ENCODE assay signal across 2 cellular contexts in the genomic region with DNA sequence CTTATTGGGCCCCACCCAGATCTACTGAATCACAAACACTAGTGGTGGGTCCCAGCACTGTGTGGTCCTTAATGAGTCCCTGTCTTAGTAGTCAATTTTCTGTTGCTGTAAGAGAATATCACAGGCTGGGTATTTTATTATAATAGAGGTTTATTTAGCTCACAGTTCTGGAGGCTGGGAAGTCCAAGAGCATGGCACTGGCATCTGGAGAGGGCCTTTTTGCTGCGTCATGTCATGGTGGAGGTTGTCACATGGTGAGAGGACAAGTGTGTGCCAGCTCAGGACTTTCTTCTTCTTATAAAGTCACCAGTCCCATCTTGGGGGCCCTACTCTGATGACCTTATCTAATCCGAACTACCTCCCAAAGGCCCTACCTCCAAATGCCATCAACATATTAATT.
A peak's percentile ranks its signal among the peaks of the same experiment; 100 is the strongest.
TF ChIP-seq lines count a peak whose summit lies in the region.

No MANE protein-coding gene starts in this region.

TF ChIP-seq in HepG2, 621 proteins besides CTCF, POLR2A, EP300 and RAD21 (continued from another document):
- TF ChIP-seq, protein P1, sequence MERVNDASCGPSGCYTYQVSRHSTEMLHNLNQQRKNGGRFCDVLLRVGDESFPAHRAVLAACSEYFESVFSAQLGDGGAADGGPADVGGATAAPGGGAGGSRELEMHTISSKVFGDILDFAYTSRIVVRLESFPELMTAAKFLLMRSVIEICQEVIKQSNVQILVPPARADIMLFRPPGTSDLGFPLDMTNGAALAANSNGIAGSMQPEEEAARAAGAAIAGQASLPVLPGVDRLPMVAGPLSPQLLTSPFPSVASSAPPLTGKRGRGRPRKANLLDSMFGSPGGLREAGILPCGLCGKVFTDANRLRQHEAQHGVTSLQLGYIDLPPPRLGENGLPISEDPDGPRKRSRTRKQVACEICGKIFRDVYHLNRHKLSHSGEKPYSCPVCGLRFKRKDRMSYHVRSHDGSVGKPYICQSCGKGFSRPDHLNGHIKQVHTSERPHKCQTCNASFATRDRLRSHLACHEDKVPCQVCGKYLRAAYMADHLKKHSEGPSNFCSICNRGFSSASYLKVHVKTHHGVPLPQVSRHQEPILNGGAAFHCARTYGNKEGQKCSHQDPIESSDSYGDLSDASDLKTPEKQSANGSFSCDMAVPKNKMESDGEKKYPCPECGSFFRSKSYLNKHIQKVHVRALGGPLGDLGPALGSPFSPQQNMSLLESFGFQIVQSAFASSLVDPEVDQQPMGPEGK (CRISPR knock-in tag; IDR thresholded peaks at IDR 0.05) = no peak
- TF ChIP-seq SOX5 (CRISPR knock-in tag; IDR thresholded peaks at IDR 0.05; ENCODE audit: borderline replicate concordance) = no peak

TF ChIP-seq in K562, 482 proteins besides CTCF, POLR2A, EP300 and RAD21 (continued from another document and continues in another):
- TF ChIP-seq, protein P2, sequence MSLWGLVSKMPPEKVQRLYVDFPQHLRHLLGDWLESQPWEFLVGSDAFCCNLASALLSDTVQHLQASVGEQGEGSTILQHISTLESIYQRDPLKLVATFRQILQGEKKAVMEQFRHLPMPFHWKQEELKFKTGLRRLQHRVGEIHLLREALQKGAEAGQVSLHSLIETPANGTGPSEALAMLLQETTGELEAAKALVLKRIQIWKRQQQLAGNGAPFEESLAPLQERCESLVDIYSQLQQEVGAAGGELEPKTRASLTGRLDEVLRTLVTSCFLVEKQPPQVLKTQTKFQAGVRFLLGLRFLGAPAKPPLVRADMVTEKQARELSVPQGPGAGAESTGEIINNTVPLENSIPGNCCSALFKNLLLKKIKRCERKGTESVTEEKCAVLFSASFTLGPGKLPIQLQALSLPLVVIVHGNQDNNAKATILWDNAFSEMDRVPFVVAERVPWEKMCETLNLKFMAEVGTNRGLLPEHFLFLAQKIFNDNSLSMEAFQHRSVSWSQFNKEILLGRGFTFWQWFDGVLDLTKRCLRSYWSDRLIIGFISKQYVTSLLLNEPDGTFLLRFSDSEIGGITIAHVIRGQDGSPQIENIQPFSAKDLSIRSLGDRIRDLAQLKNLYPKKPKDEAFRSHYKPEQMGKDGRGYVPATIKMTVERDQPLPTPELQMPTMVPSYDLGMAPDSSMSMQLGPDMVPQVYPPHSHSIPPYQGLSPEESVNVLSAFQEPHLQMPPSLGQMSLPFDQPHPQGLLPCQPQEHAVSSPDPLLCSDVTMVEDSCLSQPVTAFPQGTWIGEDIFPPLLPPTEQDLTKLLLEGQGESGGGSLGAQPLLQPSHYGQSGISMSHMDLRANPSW (CRISPR knock-in tag; IDR thresholded peaks at IDR 0.05) = no peak
- TF ChIP-seq CBFB (CRISPR knock-in tag; IDR thresholded peaks at IDR 0.05) (no peak), ESRRB (CRISPR knock-in tag; IDR thresholded peaks at IDR 0.05; ENCODE audit: borderline replicate concordance) (no peak), ZNF165 (CRISPR knock-in tag; IDR thresholded peaks at IDR 0.05; ENCODE audit: borderline replicate concordance) (no peak), SP1 (CRISPR knock-in tag; IDR thresholded peaks at IDR 0.05) (no peak), ZNF584 (CRISPR knock-in tag; IDR thresholded peaks at IDR 0.05; ENCODE audit: low read depth) (no peak), KHSRP (IDR thresholded peaks at IDR 0.05) (no peak), POU5F1 (IDR thresholded peaks at IDR 0.05; ENCODE audit: borderline replicate concordance, low read depth, low read length, partially characterized antibody) (no peak), ZNF699 (CRISPR knock-in tag; IDR thresholded peaks at IDR 0.05; ENCODE audit: insufficient replicate concordance) (no peak), SRSF3 (IDR thresholded peaks at IDR 0.05; ENCODE audit: insufficient read depth, low read length) (no peak), NFE2 (IDR thresholded peaks at IDR 0.05; ENCODE audit: low read depth) (peak; percentile 84), ASH1L (IDR thresholded peaks at IDR 0.05; ENCODE audit: borderline replicate concordance, low read depth, partially characterized antibody) (no peak), MTA1 (IDR thresholded peaks at IDR 0.05; ENCODE audit: borderline replicate concordance) (no peak), CBX5 (IDR thresholded peaks at IDR 0.05; ENCODE audit: borderline replicate concordance, low read depth) (peak; percentile 95; the same call in 1 of the 2 replicates), ZNF41 (CRISPR knock-in tag; conservative IDR thresholded peaks at IDR 0.05) (no peak), RBM15 (IDR thresholded peaks at IDR 0.05; ENCODE audit: insufficient read depth, low read length) (no peak), NFATC3 (IDR thresholded peaks at IDR 0.05) (no peak), TRIM28 (IDR thresholded peaks at IDR 0.05) (peak; percentile 89), DIDO1 (tag; IDR thresholded peaks at IDR 0.05; ENCODE audit: low read depth) (no peak), MAFG (tag; conservative IDR thresholded peaks at IDR 0.05) (peak; percentile 20; the same call in 1 of the 2 replicates), ZNF408 (CRISPR knock-in tag; IDR thresholded peaks at IDR 0.05; ENCODE audit: low read depth) (no peak)
- TF ChIP-seq, protein P3, sequence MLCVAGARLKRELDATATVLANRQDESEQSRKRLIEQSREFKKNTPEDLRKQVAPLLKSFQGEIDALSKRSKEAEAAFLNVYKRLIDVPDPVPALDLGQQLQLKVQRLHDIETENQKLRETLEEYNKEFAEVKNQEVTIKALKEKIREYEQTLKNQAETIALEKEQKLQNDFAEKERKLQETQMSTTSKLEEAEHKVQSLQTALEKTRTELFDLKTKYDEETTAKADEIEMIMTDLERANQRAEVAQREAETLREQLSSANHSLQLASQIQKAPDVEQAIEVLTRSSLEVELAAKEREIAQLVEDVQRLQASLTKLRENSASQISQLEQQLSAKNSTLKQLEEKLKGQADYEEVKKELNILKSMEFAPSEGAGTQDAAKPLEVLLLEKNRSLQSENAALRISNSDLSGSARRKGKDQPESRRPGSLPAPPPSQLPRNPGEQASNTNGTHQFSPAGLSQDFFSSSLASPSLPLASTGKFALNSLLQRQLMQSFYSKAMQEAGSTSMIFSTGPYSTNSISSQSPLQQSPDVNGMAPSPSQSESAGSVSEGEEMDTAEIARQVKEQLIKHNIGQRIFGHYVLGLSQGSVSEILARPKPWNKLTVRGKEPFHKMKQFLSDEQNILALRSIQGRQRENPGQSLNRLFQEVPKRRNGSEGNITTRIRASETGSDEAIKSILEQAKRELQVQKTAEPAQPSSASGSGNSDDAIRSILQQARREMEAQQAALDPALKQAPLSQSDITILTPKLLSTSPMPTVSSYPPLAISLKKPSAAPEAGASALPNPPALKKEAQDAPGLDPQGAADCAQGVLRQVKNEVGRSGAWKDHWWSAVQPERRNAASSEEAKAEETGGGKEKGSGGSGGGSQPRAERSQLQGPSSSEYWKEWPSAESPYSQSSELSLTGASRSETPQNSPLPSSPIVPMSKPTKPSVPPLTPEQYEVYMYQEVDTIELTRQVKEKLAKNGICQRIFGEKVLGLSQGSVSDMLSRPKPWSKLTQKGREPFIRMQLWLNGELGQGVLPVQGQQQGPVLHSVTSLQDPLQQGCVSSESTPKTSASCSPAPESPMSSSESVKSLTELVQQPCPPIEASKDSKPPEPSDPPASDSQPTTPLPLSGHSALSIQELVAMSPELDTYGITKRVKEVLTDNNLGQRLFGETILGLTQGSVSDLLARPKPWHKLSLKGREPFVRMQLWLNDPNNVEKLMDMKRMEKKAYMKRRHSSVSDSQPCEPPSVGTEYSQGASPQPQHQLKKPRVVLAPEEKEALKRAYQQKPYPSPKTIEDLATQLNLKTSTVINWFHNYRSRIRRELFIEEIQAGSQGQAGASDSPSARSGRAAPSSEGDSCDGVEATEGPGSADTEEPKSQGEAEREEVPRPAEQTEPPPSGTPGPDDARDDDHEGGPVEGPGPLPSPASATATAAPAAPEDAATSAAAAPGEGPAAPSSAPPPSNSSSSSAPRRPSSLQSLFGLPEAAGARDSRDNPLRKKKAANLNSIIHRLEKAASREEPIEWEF (CRISPR knock-in tag; IDR thresholded peaks at IDR 0.05) = no peak
- TF ChIP-seq, protein P4, sequence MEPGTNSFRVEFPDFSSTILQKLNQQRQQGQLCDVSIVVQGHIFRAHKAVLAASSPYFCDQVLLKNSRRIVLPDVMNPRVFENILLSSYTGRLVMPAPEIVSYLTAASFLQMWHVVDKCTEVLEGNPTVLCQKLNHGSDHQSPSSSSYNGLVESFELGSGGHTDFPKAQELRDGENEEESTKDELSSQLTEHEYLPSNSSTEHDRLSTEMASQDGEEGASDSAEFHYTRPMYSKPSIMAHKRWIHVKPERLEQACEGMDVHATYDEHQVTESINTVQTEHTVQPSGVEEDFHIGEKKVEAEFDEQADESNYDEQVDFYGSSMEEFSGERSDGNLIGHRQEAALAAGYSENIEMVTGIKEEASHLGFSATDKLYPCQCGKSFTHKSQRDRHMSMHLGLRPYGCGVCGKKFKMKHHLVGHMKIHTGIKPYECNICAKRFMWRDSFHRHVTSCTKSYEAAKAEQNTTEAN (CRISPR knock-in tag; IDR thresholded peaks at IDR 0.05) = no peak
- TF ChIP-seq, protein P5, sequence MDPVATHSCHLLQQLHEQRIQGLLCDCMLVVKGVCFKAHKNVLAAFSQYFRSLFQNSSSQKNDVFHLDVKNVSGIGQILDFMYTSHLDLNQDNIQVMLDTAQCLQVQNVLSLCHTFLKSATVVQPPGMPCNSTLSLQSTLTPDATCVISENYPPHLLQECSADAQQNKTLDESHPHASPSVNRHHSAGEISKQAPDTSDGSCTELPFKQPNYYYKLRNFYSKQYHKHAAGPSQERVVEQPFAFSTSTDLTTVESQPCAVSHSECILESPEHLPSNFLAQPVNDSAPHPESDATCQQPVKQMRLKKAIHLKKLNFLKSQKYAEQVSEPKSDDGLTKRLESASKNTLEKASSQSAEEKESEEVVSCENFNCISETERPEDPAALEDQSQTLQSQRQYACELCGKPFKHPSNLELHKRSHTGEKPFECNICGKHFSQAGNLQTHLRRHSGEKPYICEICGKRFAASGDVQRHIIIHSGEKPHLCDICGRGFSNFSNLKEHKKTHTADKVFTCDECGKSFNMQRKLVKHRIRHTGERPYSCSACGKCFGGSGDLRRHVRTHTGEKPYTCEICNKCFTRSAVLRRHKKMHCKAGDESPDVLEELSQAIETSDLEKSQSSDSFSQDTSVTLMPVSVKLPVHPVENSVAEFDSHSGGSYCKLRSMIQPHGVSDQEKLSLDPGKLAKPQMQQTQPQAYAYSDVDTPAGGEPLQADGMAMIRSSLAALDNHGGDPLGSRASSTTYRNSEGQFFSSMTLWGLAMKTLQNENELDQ (CRISPR knock-in tag; IDR thresholded peaks at IDR 0.05; ENCODE audit: borderline replicate concordance) = no peak
- TF ChIP-seq, protein P6, sequence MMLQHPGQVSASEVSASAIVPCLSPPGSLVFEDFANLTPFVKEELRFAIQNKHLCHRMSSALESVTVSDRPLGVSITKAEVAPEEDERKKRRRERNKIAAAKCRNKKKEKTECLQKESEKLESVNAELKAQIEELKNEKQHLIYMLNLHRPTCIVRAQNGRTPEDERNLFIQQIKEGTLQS (IDR thresholded peaks at IDR 0.05) = no peak
- TF ChIP-seq, protein P6 (CRISPR knock-in tag; conservative IDR thresholded peaks at IDR 0.05) = no peak
- TF ChIP-seq, protein P7, sequence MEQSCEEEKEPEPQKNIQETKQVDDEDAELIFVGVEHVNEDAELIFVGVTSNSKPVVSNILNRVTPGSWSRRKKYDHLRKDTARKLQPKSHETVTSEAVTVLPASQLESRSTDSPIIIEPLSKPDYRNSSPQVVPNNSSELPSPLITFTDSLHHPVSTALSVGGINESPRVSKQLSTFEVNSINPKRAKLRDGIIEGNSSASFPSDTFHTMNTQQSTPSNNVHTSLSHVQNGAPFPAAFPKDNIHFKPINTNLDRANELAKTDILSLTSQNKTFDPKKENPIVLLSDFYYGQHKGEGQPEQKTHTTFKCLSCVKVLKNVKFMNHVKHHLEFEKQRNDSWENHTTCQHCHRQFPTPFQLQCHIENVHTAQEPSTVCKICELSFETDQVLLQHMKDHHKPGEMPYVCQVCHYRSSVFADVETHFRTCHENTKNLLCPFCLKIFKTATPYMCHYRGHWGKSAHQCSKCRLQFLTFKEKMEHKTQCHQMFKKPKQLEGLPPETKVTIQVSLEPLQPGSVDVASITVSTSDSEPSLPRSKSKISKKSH (CRISPR knock-in tag; IDR thresholded peaks at IDR 0.05) = no peak
- TF ChIP-seq, protein P8, sequence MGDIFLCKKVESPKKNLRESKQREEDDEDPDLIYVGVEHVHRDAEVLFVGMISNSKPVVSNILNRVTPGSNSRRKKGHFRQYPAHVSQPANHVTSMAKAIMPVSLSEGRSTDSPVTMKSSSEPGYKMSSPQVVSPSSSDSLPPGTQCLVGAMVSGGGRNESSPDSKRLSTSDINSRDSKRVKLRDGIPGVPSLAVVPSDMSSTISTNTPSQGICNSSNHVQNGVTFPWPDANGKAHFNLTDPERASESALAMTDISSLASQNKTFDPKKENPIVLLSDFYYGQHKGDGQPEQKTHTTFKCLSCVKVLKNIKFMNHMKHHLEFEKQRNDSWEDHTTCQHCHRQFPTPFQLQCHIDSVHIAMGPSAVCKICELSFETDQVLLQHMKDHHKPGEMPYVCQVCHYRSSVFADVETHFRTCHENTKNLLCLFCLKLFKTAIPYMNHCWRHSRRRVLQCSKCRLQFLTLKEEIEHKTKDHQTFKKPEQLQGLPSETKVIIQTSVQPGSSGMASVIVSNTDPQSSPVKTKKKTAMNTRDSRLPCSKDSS (IDR thresholded peaks at IDR 0.05; ENCODE audit: low read depth, partially characterized antibody) = peak; percentile 86
- TF ChIP-seq, protein P9, sequence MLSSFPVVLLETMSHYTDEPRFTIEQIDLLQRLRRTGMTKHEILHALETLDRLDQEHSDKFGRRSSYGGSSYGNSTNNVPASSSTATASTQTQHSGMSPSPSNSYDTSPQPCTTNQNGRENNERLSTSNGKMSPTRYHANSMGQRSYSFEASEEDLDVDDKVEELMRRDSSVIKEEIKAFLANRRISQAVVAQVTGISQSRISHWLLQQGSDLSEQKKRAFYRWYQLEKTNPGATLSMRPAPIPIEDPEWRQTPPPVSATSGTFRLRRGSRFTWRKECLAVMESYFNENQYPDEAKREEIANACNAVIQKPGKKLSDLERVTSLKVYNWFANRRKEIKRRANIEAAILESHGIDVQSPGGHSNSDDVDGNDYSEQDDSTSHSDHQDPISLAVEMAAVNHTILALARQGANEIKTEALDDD (IDR thresholded peaks at IDR 0.05) = no peak
- TF ChIP-seq, protein P10, sequence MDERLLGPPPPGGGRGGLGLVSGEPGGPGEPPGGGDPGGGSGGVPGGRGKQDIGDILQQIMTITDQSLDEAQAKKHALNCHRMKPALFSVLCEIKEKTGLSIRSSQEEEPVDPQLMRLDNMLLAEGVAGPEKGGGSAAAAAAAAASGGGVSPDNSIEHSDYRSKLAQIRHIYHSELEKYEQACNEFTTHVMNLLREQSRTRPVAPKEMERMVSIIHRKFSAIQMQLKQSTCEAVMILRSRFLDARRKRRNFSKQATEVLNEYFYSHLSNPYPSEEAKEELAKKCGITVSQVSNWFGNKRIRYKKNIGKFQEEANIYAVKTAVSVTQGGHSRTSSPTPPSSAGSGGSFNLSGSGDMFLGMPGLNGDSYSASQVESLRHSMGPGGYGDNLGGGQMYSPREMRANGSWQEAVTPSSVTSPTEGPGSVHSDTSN (CRISPR knock-in tag; IDR thresholded peaks at IDR 0.05; ENCODE audit: low read depth) = no peak
- TF ChIP-seq, protein P10 (tag; conservative IDR thresholded peaks at IDR 0.05; ENCODE audit: low read depth) = no peak
